Comparison of ENCODE assay signal across 19 cellular contexts in genomic region chr15:48967336-48967735, GRCh38. TPM values are rescaled to one million over a fixed set of nuclear protein-coding genes. Genes with fewer than 3 reads are reported as not detected.
DNase-seq lines count a peak whose midpoint lies in the region; ATAC-seq and TF ChIP-seq lines count a peak whose summit lies in the region.
"Had no signal": no experiment of that assay in that cellular context is flagged by ENCODE, and none has a peak within 500 bp of the region (broad histone marks: within the 10 kb centered on the region; RNA-seq: fewer than 3 reads in every experiment).

No MANE protein-coding gene starts in this region.

- H3K9ac ChIP-seq in IMR-90 (ENCODE audit: low read depth, low read length): no peak overlapping the region

- peak overlapping the region; percentile 70; the same call in 1 of the 2 replicates for H2BK20ac ChIP-seq in IMR-90 (ENCODE audit: low read depth, low read length)

- peaks cover 11% of the 10 kb centered on the region; the same call in 1 of the 2 replicates for H3K9me1 ChIP-seq in IMR-90 (ENCODE audit: insufficient read depth, low read length)

- H3K27ac ChIP-seq in IMR-90 (ENCODE audit: insufficient read depth, low read length) (no peak overlapping the region), osteoblast (ENCODE audit: low read depth, low read length) (no peak overlapping the region)
- H3K27ac ChIP-seq: dorsolateral prefrontal cortex, PC-9 had no signal

- DNase-seq in activated CD4-positive, alpha-beta T cell treated with anti-CD3 and anti-CD28 coated beads for 36 hours: no peak
- no peak for DNase-seq in activated CD4-positive, alpha-beta T cell treated with anti-CD3 and anti-CD28 coated beads for 1 hour
- DNase-seq in IMR-90 (peak; percentile 36), osteoblast (ENCODE audit: insufficient read length, low spot score, missing footprints) (peak; percentile 73), left lobe of liver (ENCODE audit: low spot score) (no peak), SK-N-DZ (ENCODE audit: low spot score) (no peak)
- no peak for DNase-seq in activated naive CD8-positive, alpha-beta T cell treated with anti-CD3 and anti-CD28 coated beads, Interleukin-2, amount 10 ng/mL, durations not matched to agents 7 days and 5 days
- DNase-seq: activated CD4-positive, alpha-beta T cell treated with anti-CD3 and anti-CD28 coated beads, Interleukin-2, amount 50 U/mL, for 1 hour; activated naive CD4-positive, alpha-beta T cell treated with anti-CD3 and anti-CD28 coated beads, Interleukin-2, amount 50 U/mL, for 16 hours; DMS53; dorsolateral prefrontal cortex; NCI-H1417 treated with DMSO at 0.1 percent for 48 hours; SHP77 treated with DMSO at 0.1 percent for 48 hours had no signal

- no peak overlapping the region for H2AK9ac ChIP-seq in IMR-90 (replicated peaks; ENCODE audit: low read depth, low read length, poor library complexity)

- no TSS peak for BruUV-seq in IMR-90 (replicated peaks; lab: Mats Ljungman, UMichigan)

- no peaks in the 10 kb centered on the region for H3K79me2 ChIP-seq in osteoblast (ENCODE audit: insufficient read depth, low read length)

- H3K18ac ChIP-seq in IMR-90 (ENCODE audit: low read depth, low read length): peak overlapping the region; percentile 39; the same call in 1 of the 2 replicates

- 0 out of 2 replicates have a peak overlapping the region, but pooled peaks have one; percentile 37 for H3K23ac ChIP-seq in IMR-90 (ENCODE audit: low read depth, low read length)

- no peak for TF ChIP-seq CTCF in IMR-90 (conservative IDR thresholded peaks at IDR 0.05; ENCODE audit: low read depth, low read length)
- TF ChIP-seq CTCF in osteoblast (IDR thresholded peaks at IDR 0.05; ENCODE audit: extremely low read depth, low read depth, low read length): no peak

- H3K14ac ChIP-seq in IMR-90 (replicated peaks; ENCODE audit: low read depth, low read length): peak overlapping the region; percentile 82

- peak overlapping the region in 1 of 2 experiments; percentile 44; a peak in 1 of 4 replicates for H4K8ac ChIP-seq in IMR-90 (ENCODE audit: low read depth in 2 of 2, low read length in 2 of 2)

- H4K20me1 ChIP-seq in IMR-90 (ENCODE audit: insufficient read depth, low read length): no peaks in the 10 kb centered on the region
- no peaks in the 10 kb centered on the region for H4K20me1 ChIP-seq in osteoblast (ENCODE audit: insufficient read depth, low read length)

- no peaks in the 10 kb centered on the region for H3K27me3 ChIP-seq in IMR-90 (ENCODE audit: control insufficient read depth, insufficient read depth, low read length)
- no peaks in the 10 kb centered on the region for H3K27me3 ChIP-seq in osteoblast (ENCODE audit: insufficient read depth, low read length)
- H3K27me3 ChIP-seq: dorsolateral prefrontal cortex had no signal

- no peaks in the 10 kb centered on the region for H3K9me3 Mint-ChIP-seq in activated CD4-positive, alpha-beta T cell treated with anti-CD3 and anti-CD28 coated beads for 36 hours (ENCODE audit: low read depth)
- H3K9me3 Mint-ChIP-seq in activated naive CD8-positive, alpha-beta T cell treated with anti-CD3 and anti-CD28 coated beads, Interleukin-2, amount 10 ng/mL, durations not matched to agents 7 days and 5 days: no peaks in the 10 kb centered on the region
- H3K9me3 Mint-ChIP-seq: central memory CD8-positive, alpha-beta T cell; GM23338 had no signal

- no peak overlapping the region; the same call in 1 of the 2 replicates for H4K5ac ChIP-seq in IMR-90 (ENCODE audit: low read depth, low read length)

- dilution Hi-C loops in IMR-90 (cut with HindIII; ENCODE audit: low sequenced_read_pairs, unreplicated experiment): no loop called here

- H3K4me3 ChIP-seq in IMR-90 (ENCODE audit: insufficient read depth, low read depth, low read length) (no peak overlapping the region), osteoblast (ENCODE audit: insufficient read depth, low read length) (no peak overlapping the region)
- H3K4me3 ChIP-seq: dorsolateral prefrontal cortex, GM23338, PC-9 had no signal

- POLR2A ChIA-PET in activated CD4-positive, alpha-beta T cell treated with anti-CD3 and anti-CD28 coated beads for 36 hours (lab: Charles Lee): interaction anchor here (0.6 kb wide), 1 partner anchor 284 kb away, joined by 4 read pairs; no protein-coding TSS in a partner anchor
- POLR2A ChIA-PET in IMR-90 (lab: Charles Lee; ENCODE audit: unreplicated experiment): no interaction called here
- POLR2A ChIA-PET in activated naive CD8-positive, alpha-beta T cell treated with anti-CD3 and anti-CD28 coated beads, Interleukin-2, amount 10 ng/mL, durations not matched to agents 7 days and 5 days (lab: Charles Lee): interaction anchor here (1.0 to 4.5 kb wide), 2 partner anchors 8 to 89 kb away, joined by 7 to 24 read pairs; partner anchors contain the start of gene EID1

- H2AFZ ChIP-seq in IMR-90 (replicated peaks; ENCODE audit: low read length, poor library complexity) (no peak overlapping the region), osteoblast (ENCODE audit: low read length) (no peak overlapping the region)
- H2AFZ ChIP-seq: GM23338, PC-9 had no signal

- H2BK5ac ChIP-seq in IMR-90 (ENCODE audit: low read depth, low read length, poor library complexity, severe bottlenecking): peak overlapping the region; percentile 70

- H3K36me3 ChIP-seq in IMR-90 (ENCODE audit: control insufficient read depth, insufficient read depth, low read length): no peaks in the 10 kb centered on the region
- no peaks in the 10 kb centered on the region for H3K36me3 ChIP-seq in osteoblast (ENCODE audit: insufficient read depth, low read length)

- H3K4me1 ChIP-seq in IMR-90 (ENCODE audit: control insufficient read depth, insufficient read depth, low read length): peaks cover 9% of the 10 kb centered on the region
- peaks cover 21% of the 10 kb centered on the region for H3K4me1 ChIP-seq in osteoblast (ENCODE audit: insufficient read depth, low read length)

- H3K4ac ChIP-seq in IMR-90 (ENCODE audit: low read depth, low read length): peak overlapping the region; percentile 60

- intact Hi-C loops in activated CD4-positive, alpha-beta T cell treated with anti-CD3 and anti-CD28 coated beads for 36 hours (cut with DNase I, micrococcal nuclease): loop anchor here (2.0 to 5.0 kb wide), 5 partner anchors 40 to 187 kb away; partner anchors contain the start of genes CEP152 (in 1 of the 2), COPS2 (in 1 of the 2) and EID1 (in 1 of the 2)
- intact Hi-C loops in IMR-90 (cut with micrococcal nuclease): loop anchor here (10.0 kb wide), 1 partner anchor 253 kb away; no protein-coding TSS in a partner anchor

- peak overlapping the region; percentile 37; the same call in 1 of the 2 replicates for H2AK5ac ChIP-seq in IMR-90 (ENCODE audit: low read depth, low read length)

- peaks cover 34% of the 10 kb centered on the region for H3K4me1 Mint-ChIP-seq in activated CD4-positive, alpha-beta T cell treated with anti-CD3 and anti-CD28 coated beads for 36 hours
- H3K4me1 Mint-ChIP-seq in activated naive CD8-positive, alpha-beta T cell treated with anti-CD3 and anti-CD28 coated beads, Interleukin-2, amount 10 ng/mL, durations not matched to agents 7 days and 5 days: peaks cover 33% of the 10 kb centered on the region

- ATAC-seq in activated CD4-positive, alpha-beta T cell treated with anti-CD3 and anti-CD28 coated beads for 36 hours: no peak
- ATAC-seq in IMR-90 (ENCODE audit: low read depth) (peak; percentile 3; the same call in 1 of the 2 replicates), left lobe of liver (no peak), GM18909 (IDR thresholded peaks at IDR 0.05; ENCODE audit: poor library complexity, unreplicated experiment) (no peak)
- no peak for ATAC-seq in activated naive CD8-positive, alpha-beta T cell treated with anti-CD3 and anti-CD28 coated beads, Interleukin-2, amount 10 ng/mL, durations not matched to agents 7 days and 5 days (ENCODE audit: low read depth)
- ATAC-seq: GM23338 had no signal

- H3K4me2 ChIP-seq in IMR-90 (ENCODE audit: low read depth, low read length) (peak overlapping the region; percentile 3; the same call in 1 of the 2 replicates), osteoblast (ENCODE audit: insufficient read depth, low read length) (no peak overlapping the region)
- H3K4me2 ChIP-seq: GM23338, PC-9 had no signal

- H2BK15ac ChIP-seq in IMR-90 (ENCODE audit: low read depth, low read length): 0 out of 3 replicates have a peak overlapping the region, but pooled peaks have one; percentile 62

- TF ChIP-seq RAD21 in IMR-90 (IDR thresholded peaks at IDR 0.05; ENCODE audit: low read length): no peak

- H4K91ac ChIP-seq in IMR-90 (ENCODE audit: insufficient read depth, low read depth, low read length): peak overlapping the region; percentile 45; the same call in 1 of the 2 replicates

- in situ Hi-C loops in IMR-90 (cut with MboI; ENCODE audit: low sequenced_read_pairs): loop anchor here (25.0 kb wide), 1 partner anchor 605 kb away; no protein-coding TSS in a partner anchor

- peak overlapping the region; percentile 85 for H3K27ac Mint-ChIP-seq in activated CD4-positive, alpha-beta T cell treated with anti-CD3 and anti-CD28 coated beads for 36 hours
- peak overlapping the region; percentile 95 for H3K27ac Mint-ChIP-seq in activated naive CD8-positive, alpha-beta T cell treated with anti-CD3 and anti-CD28 coated beads, Interleukin-2, amount 10 ng/mL, durations not matched to agents 7 days and 5 days
- H3K27ac Mint-ChIP-seq: B cell, GM23338 had no signal

- H2BK120ac ChIP-seq in IMR-90 (ENCODE audit: low read depth, low read length): peak overlapping the region; percentile 75

- H3K27me3 Mint-ChIP-seq in activated CD4-positive, alpha-beta T cell treated with anti-CD3 and anti-CD28 coated beads for 36 hours: peaks cover 41% of the 10 kb centered on the region
- H3K27me3 Mint-ChIP-seq in activated naive CD8-positive, alpha-beta T cell treated with anti-CD3 and anti-CD28 coated beads, Interleukin-2, amount 10 ng/mL, durations not matched to agents 7 days and 5 days: peaks cover 23% of the 10 kb centered on the region

- H3K56ac ChIP-seq in IMR-90 (ENCODE audit: extremely low read depth, insufficient read depth, low read length): no peak overlapping the region

- H3K4me3 Mint-ChIP-seq in activated CD4-positive, alpha-beta T cell treated with anti-CD3 and anti-CD28 coated beads for 36 hours: no peak overlapping the region
- H3K4me3 Mint-ChIP-seq in activated naive CD8-positive, alpha-beta T cell treated with anti-CD3 and anti-CD28 coated beads, Interleukin-2, amount 10 ng/mL, durations not matched to agents 7 days and 5 days: peak overlapping the region; percentile 73
- H3K4me3 Mint-ChIP-seq: B cell; central memory CD8-positive, alpha-beta T cell; GM23338 had no signal

- no peak for TF ChIP-seq POLR2A in IMR-90 (IDR thresholded peaks at IDR 0.05; ENCODE audit: low read depth, low read length)

- H3K9me3 ChIP-seq in IMR-90 (ENCODE audit: control insufficient read depth, insufficient read depth, low read length) (no peaks in the 10 kb centered on the region), osteoblast (ENCODE audit: low read depth, low read length) (no peaks in the 10 kb centered on the region)

- peaks cover 2% of the 10 kb centered on the region for H3K36me3 Mint-ChIP-seq in activated CD4-positive, alpha-beta T cell treated with anti-CD3 and anti-CD28 coated beads for 36 hours (ENCODE audit: low read depth)
- H3K36me3 Mint-ChIP-seq in activated naive CD8-positive, alpha-beta T cell treated with anti-CD3 and anti-CD28 coated beads, Interleukin-2, amount 10 ng/mL, durations not matched to agents 7 days and 5 days: peaks cover 8% of the 10 kb centered on the region

- CTCF ChIA-PET in activated CD4-positive, alpha-beta T cell treated with anti-CD3 and anti-CD28 coated beads for 36 hours (lab: Charles Lee): interaction anchor here (0.9 to 2.3 kb wide), 2 partner anchors 8 to 106 kb away, joined by 4 to 10 read pairs; no protein-coding TSS in a partner anchor
- CTCF ChIA-PET in IMR-90 (lab: Yijun Ruan, JAX): interaction anchor here (0.6 to 5.4 kb wide), 3 partner anchors 8 to 89 kb away, joined by 3 to 34 read pairs (median 3); partner anchors contain the start of gene EID1

- H3K79me1 ChIP-seq in IMR-90 (ENCODE audit: low read depth in 1 of 2, low read length in 2 of 2): peaks cover under 1 to 7% of the 10 kb centered on the region in 2 experiments; a peak in 2 of 4 replicates

RNA-seq across cellular contexts. Expression of gene SHC4, which starts 3.6 kb away (rescaled TPM):
- total RNA-seq in activated CD4-positive, alpha-beta T cell treated with anti-CD3 and anti-CD28 coated beads for 36 hours: 1 to 10 TPM; 1.4 TPM
- 2.5 and 2.7 TPM in 2 replicates for total RNA-seq in IMR-90 (2012; rRNA removed)
- polyA plus RNA-seq in IMR-90 (2012; rRNA removed): 0.91 and 0.95 TPM in 2 replicates
- 0.34 and 0.49 TPM in 2 replicates for polyA plus RNA-seq in IMR-90 (2012; cell fraction: cytosol; rRNA removed)
- polyA plus RNA-seq in IMR-90 (2012; cell fraction: nucleus; rRNA removed; ENCODE audit: low replicate concordance): 0.65 and 2.8 TPM in 2 replicates
- under 1 TPM; 0.23 to 0.47 TPM for total RNA-seq in activated naive CD8-positive, alpha-beta T cell treated with anti-CD3 and anti-CD28 coated beads, Interleukin-2, amount 10 ng/mL, durations not matched to agents 7 days and 5 days
- 0.72 and 1.5 TPM in 2 replicates for total RNA-seq in osteoblast
- 0.15 TPM for total RNA-seq in left lobe of liver
- 0.80 and 0.81 TPM in 2 replicates for polyA plus RNA-seq in SK-N-DZ (2014; cell fraction: cytosol; rRNA removed)
- polyA plus RNA-seq in SK-N-DZ (2014; cell fraction: nucleus; rRNA removed): 0.99 and 1.8 TPM in 2 replicates
- polyA plus RNA-seq: endothelial cell of umbilical vein had no signal

Comparison
In these comparisons a context has a peak if more than half of its experiments do, and no peak if none do; other contexts are left out.
1. DNase-seq: peak in IMR-90 (single experiment) and osteoblast (single experiment); none in activated CD4-positive, alpha-beta T cell treated with anti-CD3 and anti-CD28 coated beads for 36 hours (single experiment), activated CD4-positive, alpha-beta T cell treated with anti-CD3 and anti-CD28 coated beads for 1 hour (single experiment), activated naive CD8-positive, alpha-beta T cell treated with anti-CD3 and anti-CD28 coated beads, Interleukin-2, amount 10 ng/mL, durations not matched to agents 7 days and 5 days (single experiment), left lobe of liver (single experiment) and SK-N-DZ (single experiment).